ENCODE assay signal across 36 cellular contexts in genomic region chr1:240714893-240715292, GRCh38.
"Had no signal": no experiment of that assay in that cellular context is flagged by ENCODE, and none has a peak within 500 bp of the region (broad histone marks: within the 10 kb centered on the region; RNA-seq: fewer than 3 reads in every experiment).

No MANE protein-coding gene starts in this region.

- H3K27ac Mint-ChIP-seq: activated B cell treated with CpG ODN at 0.5 μM for 24 hours; activated CD4-positive, alpha-beta memory T cell treated with anti-CD3 and anti-CD28 coated beads for 36 hours; activated CD4-positive, alpha-beta T cell treated with anti-CD3 and anti-CD28 coated beads, Interleukin-2, amount 10 ng/mL, durations not matched to agents 24 days and 14 days; activated CD8-positive, alpha-beta T cell treated with anti-CD3 and anti-CD28 coated beads for 36 hours; activated naive CD4-positive, alpha-beta T cell treated with anti-CD3 and anti-CD28 coated beads for 36 hours; activated naive CD4-positive, alpha-beta T cell treated with anti-CD3 and anti-CD28 coated beads, Interleukin-2, amount 50 U/mL, for 72 hours; activated naive CD8-positive, alpha-beta T cell treated with anti-CD3 and anti-CD28 coated beads for 36 hours; activated T-cell treated with anti-CD3 and anti-CD28 coated beads, Interleukin-2, amount 50 U/mL, for 72 hours; activated T-helper 1 cell treated with anti-CD3 and anti-CD28 coated beads, Interleukin-12 subunit alpha, Interleukin-12 subunit beta, Interleukin-2, Interleukin-4 antibody, amounts not matched to agents 30 ng/mL and 10 ng/mL and 1 ng/mL, durations not matched to agents 14 hours and 24 hours and 36 hours; activated T-helper 17 cell treated with anti-CD3 and anti-CD28 coated beads, Interleukin-2, amount 50 U/mL, for 72 hours; T-helper 1 cell treated with Interleukin-12 subunit alpha and Interleukin-12 subunit beta and Interleukin-4 antibody, amounts not matched to agents 30 μg/mL and 1 μg/mL, for 36 hours; T-helper 2 cell treated with Interferon-gamma antibody and Interleukin-4, amounts not matched to agents 5 μg/mL and 100 μg/mL, for 36 hours had no signal

- DNase-seq: activated B cell treated with CpG ODN at 0.5 μM for 24 hours; activated CD4-positive, alpha-beta memory T cell treated with anti-CD3 and anti-CD28 coated beads for 36 hours; activated CD4-positive, alpha-beta T cell treated with anti-CD3 and anti-CD28 coated beads for 4 hours; activated CD4-positive, alpha-beta T cell treated with anti-CD3 and anti-CD28 coated beads, Interleukin-2, amount 10 ng/mL, durations not matched to agents 24 days and 14 days; activated CD4-positive, alpha-beta T cell treated with anti-CD3 and anti-CD28 coated beads, Interleukin-2, amount 50 U/mL, for 1 hour; activated CD4-positive, alpha-beta T cell treated with anti-CD3 and anti-CD28 coated beads, Interleukin-2, amount 50 U/mL, for 4 hours; activated CD4-positive, CD25-positive, alpha-beta regulatory T cell treated with anti-CD3 and anti-CD28 coated beads, Interleukin-2, amount 50 U/mL, for 72 hours; activated CD8-positive, alpha-beta memory T cell treated with anti-CD3 and anti-CD28 coated beads, Interleukin-2, amount 50 U/mL, for 4 hours; activated CD8-positive, alpha-beta T cell treated with anti-CD3 and anti-CD28 coated beads for 36 hours; activated effector memory CD4-positive, alpha-beta T cell treated with anti-CD3 and anti-CD28 coated beads, Interleukin-2, amount 50 U/mL, for 16 hours; activated gamma-delta T cell treated with Interleukin-2 at 50 U/mL for 16 hours; activated naive CD4-positive, alpha-beta T cell; activated naive CD4-positive, alpha-beta T cell treated with anti-CD3 and anti-CD28 coated beads for 36 hours; activated naive CD4-positive, alpha-beta T cell treated with anti-CD3 and anti-CD28 coated beads, Interleukin-2, amount 50 U/mL, for 16 hours; activated naive CD8-positive, alpha-beta T cell treated with anti-CD3 and anti-CD28 coated beads for 36 hours; activated T-cell treated with anti-CD3 and anti-CD28 coated beads for 4 hours; activated T-cell treated with anti-CD3 and anti-CD28 coated beads, Interleukin-2, amount 50 U/mL, for 1 hour; activated T-cell treated with anti-CD3 and anti-CD28 coated beads, Interleukin-2, amount 50 U/mL, for 4 hours; activated T-cell treated with anti-CD3 and anti-CD28 coated beads, Interleukin-2, amount 50 U/mL, for 72 hours; adrenal gland; amniotic stem cell; aorta; body of pancreas; brain microvascular endothelial cell; central memory CD4-positive, alpha-beta T cell; T-helper 2 cell; T-helper 9 cell had no signal

- H3K27ac ChIP-seq: adrenal gland, body of pancreas, brain microvascular endothelial cell, breast epithelium, VCaP had no signal

- FAIRE-seq: astrocyte, TTC549 had no signal

- H3K27me3 Mint-ChIP-seq: activated B cell treated with CpG ODN at 0.5 μM for 24 hours; activated CD4-positive, alpha-beta memory T cell treated with anti-CD3 and anti-CD28 coated beads for 36 hours; activated CD4-positive, alpha-beta T cell treated with anti-CD3 and anti-CD28 coated beads, Interleukin-2, amount 10 ng/mL, durations not matched to agents 24 days and 14 days; activated CD8-positive, alpha-beta T cell treated with anti-CD3 and anti-CD28 coated beads for 36 hours had no signal

- H3K4me1 ChIP-seq: adrenal gland, body of pancreas, breast epithelium had no signal

- H3K9me3 Mint-ChIP-seq: activated B cell treated with CpG ODN at 0.5 μM for 24 hours; activated CD4-positive, alpha-beta memory T cell treated with anti-CD3 and anti-CD28 coated beads for 36 hours; activated CD4-positive, alpha-beta T cell treated with anti-CD3 and anti-CD28 coated beads, Interleukin-2, amount 10 ng/mL, durations not matched to agents 24 days and 14 days; activated naive CD4-positive, alpha-beta T cell treated with anti-CD3 and anti-CD28 coated beads for 36 hours; activated naive CD8-positive, alpha-beta T cell treated with anti-CD3 and anti-CD28 coated beads for 36 hours; activated T-helper 1 cell treated with anti-CD3 and anti-CD28 coated beads, Interleukin-12 subunit alpha, Interleukin-12 subunit beta, Interleukin-2, Interleukin-4 antibody, amounts not matched to agents 30 ng/mL and 10 ng/mL and 1 ng/mL, durations not matched to agents 14 hours and 24 hours and 36 hours; T-helper 2 cell treated with Interferon-gamma antibody and Interleukin-4, amounts not matched to agents 5 μg/mL and 100 μg/mL, for 36 hours had no signal

- H3K4me3 ChIP-seq: adrenal gland, body of pancreas, breast epithelium had no signal

- ATAC-seq: activated CD8-positive, alpha-beta T cell treated with anti-CD3 and anti-CD28 coated beads for 36 hours; activated naive CD4-positive, alpha-beta T cell treated with anti-CD3 and anti-CD28 coated beads, Interleukin-2, amount 50 U/mL, for 72 hours; activated T-cell treated with anti-CD3 and anti-CD28 coated beads, Interleukin-2, amount 50 U/mL, for 4 hours; activated T-cell treated with anti-CD3 and anti-CD28 coated beads, Interleukin-2, amount 50 U/mL, for 72 hours; activated T-helper 17 cell treated with anti-CD3 and anti-CD28 coated beads, Interleukin-2, amount 50 U/mL, for 72 hours; body of pancreas had no signal

- H3K27me3 ChIP-seq: adrenal gland, body of pancreas, brain microvascular endothelial cell, breast epithelium had no signal

- H3K4me3 Mint-ChIP-seq: activated B cell treated with CpG ODN at 0.5 μM for 24 hours; activated CD4-positive, alpha-beta memory T cell treated with anti-CD3 and anti-CD28 coated beads for 36 hours; activated CD4-positive, alpha-beta T cell treated with anti-CD3 and anti-CD28 coated beads, Interleukin-2, amount 10 ng/mL, durations not matched to agents 24 days and 14 days; activated CD8-positive, alpha-beta T cell treated with anti-CD3 and anti-CD28 coated beads for 36 hours; activated naive CD4-positive, alpha-beta T cell treated with anti-CD3 and anti-CD28 coated beads for 36 hours; activated naive CD8-positive, alpha-beta T cell treated with anti-CD3 and anti-CD28 coated beads for 36 hours; activated T-cell treated with anti-CD3 and anti-CD28 coated beads, Interleukin-2, amount 50 U/mL, for 4 hours; activated T-cell treated with anti-CD3 and anti-CD28 coated beads, Interleukin-2, amount 50 U/mL, for 72 hours; activated T-helper 1 cell treated with anti-CD3 and anti-CD28 coated beads, Interleukin-12 subunit alpha, Interleukin-12 subunit beta, Interleukin-2, Interleukin-4 antibody, amounts not matched to agents 30 ng/mL and 10 ng/mL and 1 ng/mL, durations not matched to agents 14 hours and 24 hours and 36 hours; activated T-helper 17 cell treated with anti-CD3 and anti-CD28 coated beads, Interleukin-2, amount 50 U/mL, for 72 hours; T-helper 1 cell treated with Interleukin-12 subunit alpha and Interleukin-12 subunit beta and Interleukin-4 antibody, amounts not matched to agents 30 μg/mL and 1 μg/mL, for 36 hours; T-helper 2 cell treated with Interferon-gamma antibody and Interleukin-4, amounts not matched to agents 5 μg/mL and 100 μg/mL, for 36 hours had no signal

- H3K36me3 ChIP-seq: adrenal gland, brain microvascular endothelial cell, breast epithelium had no signal

- H3K9me3 ChIP-seq: adrenal gland, body of pancreas, breast epithelium had no signal

- H3K36me3 Mint-ChIP-seq: activated CD4-positive, alpha-beta memory T cell treated with anti-CD3 and anti-CD28 coated beads for 36 hours; activated naive CD4-positive, alpha-beta T cell treated with anti-CD3 and anti-CD28 coated beads, Interleukin-2, amount 50 U/mL, for 72 hours; activated naive CD8-positive, alpha-beta T cell treated with anti-CD3 and anti-CD28 coated beads for 36 hours had no signal

- H3K4me1 Mint-ChIP-seq: activated B cell treated with CpG ODN at 0.5 μM for 24 hours; activated CD4-positive, alpha-beta T cell treated with anti-CD3 and anti-CD28 coated beads, Interleukin-2, amount 10 ng/mL, durations not matched to agents 24 days and 14 days; activated naive CD8-positive, alpha-beta T cell treated with anti-CD3 and anti-CD28 coated beads for 36 hours; activated T-helper 17 cell treated with anti-CD3 and anti-CD28 coated beads, Interleukin-2, amount 50 U/mL, for 72 hours had no signal
